In the genomic region with DNA sequence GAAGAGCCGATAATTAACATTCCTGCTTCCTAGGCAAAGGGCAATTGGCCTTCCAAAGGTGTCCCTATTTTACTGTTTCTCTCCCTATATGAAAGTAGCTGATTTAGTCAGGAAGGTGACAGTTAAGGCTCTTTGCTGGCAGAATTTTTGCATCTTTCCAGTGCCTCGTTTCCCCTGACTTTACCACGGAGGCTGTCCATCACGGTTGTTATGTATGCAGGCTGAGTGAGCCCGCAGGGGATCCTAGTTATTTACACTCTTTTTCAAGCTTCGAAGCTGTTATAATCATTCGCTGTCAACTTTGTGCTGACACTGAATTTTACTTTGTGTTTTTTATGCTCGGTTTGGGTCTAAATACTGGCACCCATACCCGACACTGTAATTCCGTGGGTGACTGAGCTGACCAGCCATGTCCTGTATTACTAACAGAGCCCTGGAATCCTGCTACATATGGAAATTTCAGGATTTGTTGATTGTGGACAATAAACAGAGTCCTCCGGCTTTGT, we compare ENCODE assay signal across 22 cellular contexts.
A peak's percentile ranks its signal among the peaks of the same experiment; 100 is the strongest.
DNase-seq lines count a peak whose midpoint lies in the region; ATAC-seq, FAIRE-seq and TF ChIP-seq lines count a peak whose summit lies in the region.
"Had no signal": no experiment of that assay in that cellular context is flagged by ENCODE, and none has a peak within 500 bp of the region (broad histone marks: within the 10 kb centered on the region; RNA-seq: fewer than 3 reads in every experiment).

No MANE protein-coding gene starts in this region.

- H2BK15ac ChIP-seq in H1 (ENCODE audit: low read length): no peak overlapping the region

- H3K4me2 ChIP-seq in HepG2 (ENCODE audit: low read depth, low read length) (no peak overlapping the region), H1 (ENCODE audit: insufficient read depth in 1 of 2, low read depth in 2 of 2, low read length in 2 of 2) (peak overlapping the region; percentile 26; a peak in 3 of 4 replicates), neural cell (ENCODE audit: low read length) (no peak overlapping the region)

- no peak overlapping the region for H3K18ac ChIP-seq in H1 (ENCODE audit: extremely low read depth, low read length)

- no peaks in the 10 kb centered on the region for H3K4me1 ChIP-seq in HepG2 (ENCODE audit: insufficient read depth, low read length)
- no peaks in the 10 kb centered on the region for H3K4me1 ChIP-seq in right lobe of liver
- peaks cover 10 to 22% (median 15%) of the 10 kb centered on the region in 4 experiments; a peak in 6 of 7 replicates for H3K4me1 ChIP-seq in H1 (replicated peaks in 1 of 4; ENCODE audit: control insufficient read depth in 3 of 4, insufficient read depth in 4 of 4, low read length in 3 of 4)
- H3K4me1 ChIP-seq in effector memory CD4-positive, alpha-beta T cell (ENCODE audit: control insufficient read depth, insufficient read depth, low read length, poor library complexity, severe bottlenecking): no peaks in the 10 kb centered on the region
- H3K4me1 ChIP-seq: BE2C had no signal

- H2AK5ac ChIP-seq in H1 (ENCODE audit: low read depth, low read length): no peak overlapping the region

- WGBS in HepG2 (ENCODE audit: low lambda C conversion rate): 8% methylated on average over 11 of the region's 11 CpGs
- 42% methylated on average over 8 of the region's 11 CpGs for WGBS in right lobe of liver (ENCODE audit: insufficient coverage, low coverage, low lambda C conversion rate, missing lambda C conversion rate)
- WGBS in H1 (ENCODE audit: extremely low coverage in 1 of 2, insufficient coverage in 1 of 2, insufficient read length in 1 of 2, insufficient replicate concordance in 2 of 2, low coverage in 1 of 2, low lambda C conversion rate in 2 of 2, missing lambda C conversion rate in 1 of 2), 2 experiments: 64% methylated on average over 11 of the region's 11 CpGs; no CpG with 5 or more reads in 1 of the 2 experiments

- no peak overlapping the region for H4K5ac ChIP-seq in H1 (ENCODE audit: insufficient read length, low read depth, low read length)

- no peak overlapping the region for H3K4ac ChIP-seq in H1 (replicated peaks; ENCODE audit: insufficient read length, low read depth, low read length)

- DNase-seq in HepG2 (ENCODE audit: low spot score): no peak
- no peak for DNase-seq in right lobe of liver
- DNase-seq in H1 (ENCODE audit: low read depth in 1 of 2, low spot score in 2 of 2): no peak
- DNase-seq in islet precursor cell: no peak
- no peak for DNase-seq in mucosa of gallbladder (ENCODE audit: low spot score)
- DNase-seq in effector memory CD4-positive, alpha-beta T cell: no peak
- DNase-seq: ACHN, BE2C, DMS153, DND-41, Karpas-422, NCI-H1092, NCI-H1417 treated with DMSO at 0.1 percent for 48 hours, NCI-H1694 treated with DMSO at 0.1 percent for 48 hours, NCI-H2081, NCI-H2227 treated with DMSO at 0.1 percent for 48 hours, NCI-H526 treated with DMSO at 0.1 percent for 48 hours, SHP77 treated with DMSO at 0.1 percent for 48 hours had no signal

- H3K9ac ChIP-seq in HepG2 (ENCODE audit: insufficient read depth, low read depth, low read length): no peak overlapping the region
- no peak overlapping the region; a peak in 1 of 7 replicates for H3K9ac ChIP-seq in H1 (replicated peaks in 1 of 4; ENCODE audit: extremely low read depth in 1 of 4, low read depth in 3 of 4, low read length in 3 of 4)
- no peak overlapping the region for H3K9ac ChIP-seq in neural cell (ENCODE audit: low read length)

- FAIRE-seq in HepG2 (lab: Jason Lieb, UNC) (no peak), H1 (lab: Jason Lieb, UNC) (no peak)

- no TSS peak for BruUV-seq in HepG2 (replicated peaks; lab: Mats Ljungman, UMichigan)

- no peak overlapping the region for H3K14ac ChIP-seq in H1 (ENCODE audit: insufficient read length)

- H3K23me2 ChIP-seq in H1 (ENCODE audit: low read depth, low read length): no peaks in the 10 kb centered on the region

- TF ChIP-seq CTCF in HepG2 (CRISPR knock-in tag; IDR thresholded peaks at IDR 0.05): no peak
- no peak for TF ChIP-seq CTCF in right lobe of liver (IDR thresholded peaks at IDR 0.05)
- TF ChIP-seq CTCF in H1 (IDR thresholded peaks at IDR 0.05; ENCODE audit: control extremely low read depth in 1 of 3, insufficient read depth in 1 of 3, low read depth in 1 of 3, low read length in 3 of 3): no peak
- TF ChIP-seq CTCF in neural cell (IDR thresholded peaks at IDR 0.05; ENCODE audit: poor library complexity, severe bottlenecking): no peak

- in situ Hi-C loops in HepG2 (cut with HindIII; ENCODE audit: extremely low pct_ligation_motif_present, low pct_unique_long_range_greater_than_20kb): no loop called here

- H3K23ac ChIP-seq in H1 (ENCODE audit: insufficient read length): no peak overlapping the region

- H4K20me1 ChIP-seq in HepG2 (ENCODE audit: insufficient read depth, low read length) (no peaks in the 10 kb centered on the region), H1 (replicated peaks in 1 of 2; ENCODE audit: control insufficient read depth in 1 of 2, insufficient read depth in 2 of 2, low read length in 2 of 2) (no peaks in the 10 kb centered on the region), neural cell (ENCODE audit: insufficient read depth) (no peaks in the 10 kb centered on the region)

- no peaks in the 10 kb centered on the region for H3K36me3 ChIP-seq in HepG2 (replicated peaks in 1 of 2; ENCODE audit: control insufficient read depth in 1 of 2, insufficient read depth in 2 of 2, low read length in 2 of 2)
- H3K36me3 ChIP-seq in right lobe of liver: no peaks in the 10 kb centered on the region
- no peaks in the 10 kb centered on the region for H3K36me3 ChIP-seq in H1 (ENCODE audit: control insufficient read depth in 2 of 4, insufficient read depth in 4 of 4, low read length in 3 of 4)
- H3K36me3 ChIP-seq in neural cell (ENCODE audit: insufficient read depth, low read length): no peaks in the 10 kb centered on the region
- H3K36me3 ChIP-seq in effector memory CD4-positive, alpha-beta T cell (ENCODE audit: control insufficient read depth, insufficient read depth, low read length): no peaks in the 10 kb centered on the region
- H3K36me3 ChIP-seq: BE2C had no signal

- no peak overlapping the region for H2BK120ac ChIP-seq in H1 (replicated peaks; ENCODE audit: low read depth, low read length)

- no peak overlapping the region for H2BK5ac ChIP-seq in H1 (ENCODE audit: low read depth, low read length)

- H3K27me3 ChIP-seq in HepG2 (ENCODE audit: control insufficient read depth in 1 of 2, insufficient read depth in 2 of 2, low read length in 2 of 2) (peaks cover 0 to 5% of the 10 kb centered on the region in 2 experiments; a peak in 1 of 5 replicates), right lobe of liver (no peaks in the 10 kb centered on the region), H1 (replicated peaks in 1 of 4; ENCODE audit: control insufficient read depth in 3 of 4, extremely low read depth in 1 of 4, insufficient read depth in 3 of 4, low read length in 3 of 4) (no peaks in the 10 kb centered on the region; a peak in 1 of 7 replicates), neural cell (ENCODE audit: insufficient read depth, low read depth, low read length) (no peaks in the 10 kb centered on the region)
- no peaks in the 10 kb centered on the region for H3K27me3 ChIP-seq in effector memory CD4-positive, alpha-beta T cell (replicated peaks; ENCODE audit: control insufficient read depth, insufficient read depth, low read length, poor library complexity, severe bottlenecking)
- H3K27me3 ChIP-seq: BE2C had no signal

- TF ChIP-seq EP300 in HepG2 (IDR thresholded peaks at IDR 0.05; ENCODE audit: low read depth in 2 of 2, low read length in 2 of 2) (no peak), HepG2 (CRISPR knock-in tag; IDR thresholded peaks at IDR 0.05; ENCODE audit: borderline replicate concordance) (no peak), H1 (IDR thresholded peaks at IDR 0.05; ENCODE audit: borderline replicate concordance in 1 of 2, low read depth in 2 of 2, low read length in 2 of 2) (no peak), neural cell (conservative IDR thresholded peaks at IDR 0.05; ENCODE audit: poor library complexity, severe bottlenecking) (no peak)

- no peak overlapping the region for H3K56ac ChIP-seq in H1 (replicated peaks; ENCODE audit: insufficient read length, low read depth, low read length)

- H2BK12ac ChIP-seq in H1 (ENCODE audit: low read depth, low read length): no peak overlapping the region

- H3K27ac ChIP-seq in HepG2 (ENCODE audit: extremely low read length, insufficient read depth, low read length) (no peak overlapping the region), right lobe of liver (no peak overlapping the region), H1 (ENCODE audit: low read depth, low read length) (no peak overlapping the region), neural cell (ENCODE audit: low read length) (peak overlapping the region; percentile 24)
- H3K27ac ChIP-seq in effector memory CD4-positive, alpha-beta T cell (ENCODE audit: insufficient read depth, low read length, poor library complexity, severe bottlenecking): no peak overlapping the region
- H3K27ac ChIP-seq: 22Rv1 had no signal

- H3K9me2 ChIP-seq in neural cell (ENCODE audit: insufficient read depth, low read length): no peaks in the 10 kb centered on the region

- no peak overlapping the region for H2AFZ ChIP-seq in HepG2 (ENCODE audit: low read length)
- 0 out of 2 replicates have a peak overlapping the region, but pooled peaks have one; percentile 66 for H2AFZ ChIP-seq in H1 (ENCODE audit: low read length)
- H2AFZ ChIP-seq in neural cell (ENCODE audit: low read depth, low read length): no peak overlapping the region

- H3K79me2 ChIP-seq in HepG2 (ENCODE audit: insufficient read depth, low read length): no peaks in the 10 kb centered on the region
- H3K79me2 ChIP-seq in H1 (ENCODE audit: control insufficient read depth in 1 of 2, insufficient read depth in 2 of 2, low read length in 2 of 2): no peaks in the 10 kb centered on the region
- H3K79me2 ChIP-seq in neural cell (replicated peaks; ENCODE audit: insufficient read depth, low read length): no peaks in the 10 kb centered on the region

- no peaks in the 10 kb centered on the region for H3K79me1 ChIP-seq in H1 (ENCODE audit: low read depth, low read length)

- CTCF ChIA-PET in HepG2 (lab: Yijun Ruan, JAX; ENCODE audit: low intra/inter-chr PET ratio, low total read pairs) (no interaction called here), H1 (lab: Charles Lee; ENCODE audit: partially characterized antibody) (interaction anchor here (0.7 to 1.5 kb wide), 3 partner anchors 10 to 701 kb away, joined by 3 read pairs; no protein-coding TSS in a partner anchor)

- H3K4me3 ChIP-seq in HepG2 (replicated peaks in 1 of 3; ENCODE audit: insufficient read depth in 1 of 3, low read depth in 2 of 3, low read length in 3 of 3): no peak overlapping the region
- no peak overlapping the region for H3K4me3 ChIP-seq in right lobe of liver
- H3K4me3 ChIP-seq in H1 (ENCODE audit: extremely low read depth in 1 of 4, insufficient read depth in 2 of 4, low read depth in 3 of 4, low read length in 4 of 4): no peak overlapping the region
- H3K4me3 ChIP-seq in neural cell (ENCODE audit: low read length): no peak overlapping the region
- no peak overlapping the region for H3K4me3 ChIP-seq in effector memory CD4-positive, alpha-beta T cell (ENCODE audit: insufficient read depth, low read depth, low read length, poor library complexity, severe bottlenecking)

- POLR2A ChIA-PET in HepG2 (lab: Yijun Ruan, JAX) (no interaction called here), H1 (lab: Charles Lee; ENCODE audit: partially characterized antibody) (no interaction called here)

- intact Hi-C loops in HepG2 (cut with micrococcal nuclease; ENCODE audit: unreplicated experiment) (no loop called here), right lobe of liver (cut with DNase I) (no loop called here)

- H4K91ac ChIP-seq in H1 (replicated peaks; ENCODE audit: insufficient read length, low read length): no peak overlapping the region

- no peak overlapping the region for H4K8ac ChIP-seq in H1 (ENCODE audit: extremely low read depth, insufficient read depth, low read length)

- H3F3A ChIP-seq in neural cell (ENCODE audit: insufficient read depth, low read length, poor library complexity, severe bottlenecking): no peaks in the 10 kb centered on the region

- no peak overlapping the region for H2BK20ac ChIP-seq in H1 (ENCODE audit: low read length)

- TF ChIP-seq RAD21 in HepG2 (CRISPR knock-in tag; IDR thresholded peaks at IDR 0.05): no peak
- TF ChIP-seq RAD21 in H1 (IDR thresholded peaks at IDR 0.05 in 1 of 2, conservative IDR thresholded peaks at IDR 0.05 in 1 of 2; ENCODE audit: low read depth in 2 of 2, low read length in 2 of 2): no peak
- no peak for TF ChIP-seq RAD21 in neural cell (conservative IDR thresholded peaks at IDR 0.05)

- TF ChIP-seq POLR2A in HepG2 (IDR thresholded peaks at IDR 0.05; ENCODE audit: insufficient read depth in 1 of 2, low read depth in 2 of 2, low read length in 2 of 2): no peak
- TF ChIP-seq POLR2A in right lobe of liver (IDR thresholded peaks at IDR 0.05): no peak
- TF ChIP-seq POLR2A in H1 (IDR thresholded peaks at IDR 0.05; ENCODE audit: control extremely low read depth in 1 of 2, low read depth in 2 of 2, low read length in 2 of 2): no peak

- ATAC-seq in HepG2 (no peak), right lobe of liver (no peak), HG02870 (IDR thresholded peaks at IDR 0.05; ENCODE audit: unreplicated experiment) (no peak)
- ATAC-seq: Panc1 had no signal

- H3K9me3 ChIP-seq in HepG2 (ENCODE audit: low read length) (no peaks in the 10 kb centered on the region), right lobe of liver (no peaks in the 10 kb centered on the region), H1 (ENCODE audit: insufficient read depth in 2 of 2, low read depth in 1 of 2, low read length in 1 of 2) (no peaks in the 10 kb centered on the region), neural cell (ENCODE audit: low read length) (no peaks in the 10 kb centered on the region)
- no peaks in the 10 kb centered on the region for H3K9me3 ChIP-seq in effector memory CD4-positive, alpha-beta T cell (ENCODE audit: control insufficient read depth, low read length)
- H3K9me3 ChIP-seq: BE2C had no signal

Comparison
In these comparisons a context has a peak if more than half of its experiments do, and no peak if none do; other contexts are left out.
1. H3K4me2 ChIP-seq: peak in H1 (2 of 2); none in HepG2 (single experiment) and neural cell (single experiment).